Comparison of ENCODE assay signal across 13 cellular contexts in genomic region chr16:88993006-88993787, GRCh38. TPM values are rescaled to one million over a fixed set of nuclear protein-coding genes. Genes with fewer than 3 reads are reported as not detected.
DNase-seq lines count a peak whose midpoint lies in the region; ATAC-seq and TF ChIP-seq lines count a peak whose summit lies in the region.
"Had no signal": no experiment of that assay in that cellular context is flagged by ENCODE, and none has a peak within 500 bp of the region (broad histone marks: within the 10 kb centered on the region; RNA-seq: fewer than 3 reads in every experiment).

No MANE protein-coding gene starts in this region.

- H3K27ac Mint-ChIP-seq in brain = peak overlapping the region in 3 of 5 experiments; percentile 49 to 83 (median 78)
- peak overlapping the region; percentile 81 for H3K27ac Mint-ChIP-seq in stimulated activated naive B cell treated with anti-CD40 and anti-IgM and Interleukin-4, amounts not matched to agents 10 μg/mL and 1 μg/mL and 100 μg/mL, for 72 hours
- H3K27ac Mint-ChIP-seq: activated naive CD4-positive, alpha-beta T cell treated with anti-CD3 and anti-CD28 coated beads, Interleukin-2, amount 50 U/mL, for 24 hours had no signal

- H3K4me1 Mint-ChIP-seq in brain = peaks cover 33% of the 10 kb centered on the region
- H3K4me1 Mint-ChIP-seq in stimulated activated naive B cell treated with anti-CD40 and anti-IgM and Interleukin-4, amounts not matched to agents 10 μg/mL and 1 μg/mL and 100 μg/mL, for 72 hours = peaks cover 6 to 34% of the 10 kb centered on the region in 2 donors

- ATAC-seq in Right ventricle myocardium inferior = no peak
- peak; percentile 63 to 66 for ATAC-seq in stimulated activated naive B cell treated with anti-CD40 and anti-IgM and Interleukin-4, amounts not matched to agents 10 μg/mL and 1 μg/mL and 100 μg/mL, for 72 hours (replicated peaks)
- ATAC-seq in GM18868 (IDR thresholded peaks at IDR 0.05; ENCODE audit: unreplicated experiment) = no peak

- H3K4me1 ChIP-seq in right atrium auricular region = no peaks in the 10 kb centered on the region
- H3K4me1 ChIP-seq: right lobe of liver had no signal

- DNase-seq in Right ventricle myocardium inferior (ENCODE audit: missing footprints) (peak; percentile 41), right atrium auricular region (ENCODE audit: low spot score) (no peak), NCI-H82 treated with DMSO at 0.1 percent for 48 hours (lab: John Stamatoyannopoulos, UW; ENCODE audit: unreplicated experiment) (peak; percentile 35), glomerular visceral epithelial cell (ENCODE audit: extremely low spot score) (no peak), NCI-H748 (lab: John Stamatoyannopoulos, UW; ENCODE audit: unreplicated experiment) (no peak)
- DNase-seq in stimulated activated naive B cell treated with anti-CD40 and anti-IgM and Interleukin-4, amounts not matched to agents 10 μg/mL and 1 μg/mL and 100 μg/mL, for 72 hours = no peak
- DNase-seq: DMS79, right lobe of liver had no signal

- H3K9me3 Mint-ChIP-seq in brain = peaks cover 7 to 15% (median 10%) of the 10 kb centered on the region in 5 experiments
- peaks cover 6% of the 10 kb centered on the region in 2 donors for H3K9me3 Mint-ChIP-seq in stimulated activated naive B cell treated with anti-CD40 and anti-IgM and Interleukin-4, amounts not matched to agents 10 μg/mL and 1 μg/mL and 100 μg/mL, for 72 hours

- no peaks in the 10 kb centered on the region for H3K27me3 ChIP-seq in right atrium auricular region
- H3K27me3 ChIP-seq: right lobe of liver had no signal

- H3K36me3 Mint-ChIP-seq in brain = no peaks in the 10 kb centered on the region
- peaks cover 0 to 4% of the 10 kb centered on the region in 2 donors for H3K36me3 Mint-ChIP-seq in stimulated activated naive B cell treated with anti-CD40 and anti-IgM and Interleukin-4, amounts not matched to agents 10 μg/mL and 1 μg/mL and 100 μg/mL, for 72 hours

- intact Hi-C loops in Right ventricle myocardium inferior (cut with DNase I) = no loop called here

- peaks cover 0 to 16% of the 10 kb centered on the region in 2 donors for H3K9me3 ChIP-seq in right atrium auricular region
- H3K9me3 ChIP-seq: right lobe of liver had no signal

- TF ChIP-seq CTCF in right atrium auricular region (IDR thresholded peaks at IDR 0.05) (no peak), brain (conservative IDR thresholded peaks at IDR 0.05) (no peak)

- peaks cover 7% of the 10 kb centered on the region for H3K27me3 Mint-ChIP-seq in brain
- peaks cover 0 to 4% of the 10 kb centered on the region in 2 donors for H3K27me3 Mint-ChIP-seq in stimulated activated naive B cell treated with anti-CD40 and anti-IgM and Interleukin-4, amounts not matched to agents 10 μg/mL and 1 μg/mL and 100 μg/mL, for 72 hours
- H3K27me3 Mint-ChIP-seq: activated naive CD4-positive, alpha-beta T cell treated with anti-CD3 and anti-CD28 coated beads, Interleukin-2, amount 50 U/mL, for 24 hours had no signal

- H3K27ac ChIP-seq in right atrium auricular region = no peak overlapping the region
- H3K27ac ChIP-seq: right lobe of liver, SK-N-MC, thoracic aorta had no signal

- no peak overlapping the region for H3K4me3 Mint-ChIP-seq in brain
- H3K4me3 Mint-ChIP-seq in stimulated activated naive B cell treated with anti-CD40 and anti-IgM and Interleukin-4, amounts not matched to agents 10 μg/mL and 1 μg/mL and 100 μg/mL, for 72 hours = peak overlapping the region; percentile 44 to 46
- H3K4me3 Mint-ChIP-seq: activated naive CD4-positive, alpha-beta T cell treated with anti-CD3 and anti-CD28 coated beads, Interleukin-2, amount 50 U/mL, for 24 hours had no signal

- no peak overlapping the region for H3K4me3 ChIP-seq in right atrium auricular region
- H3K4me3 ChIP-seq: right lobe of liver, SK-N-MC, thoracic aorta had no signal

- H3K36me3 ChIP-seq in right atrium auricular region = no peaks in the 10 kb centered on the region
- H3K36me3 ChIP-seq: right lobe of liver, thoracic aorta had no signal

RNA-seq across cellular contexts. Expression of gene CBFA2T3, which starts 16.2 kb away (rescaled TPM):
- total RNA-seq in Right ventricle myocardium inferior (11.1 TPM), right atrium auricular region (1 to 10 TPM; 1.1 to 2.6 TPM)
- polyA plus RNA-seq in brain (ENCODE audit: insufficient read depth, low read depth, low replicate concordance) = 17.6 TPM

Comparison
In these comparisons a context has a peak if more than half of its experiments do, and no peak if none do; other contexts are left out.
1. DNase-seq: peak in Right ventricle myocardium inferior (single experiment) and NCI-H82 treated with DMSO at 0.1 percent for 48 hours (single experiment); none in right atrium auricular region (single experiment), stimulated activated naive B cell treated with anti-CD40 and anti-IgM and Interleukin-4, amounts not matched to agents 10 μg/mL and 1 μg/mL and 100 μg/mL, for 72 hours (single experiment), glomerular visceral epithelial cell (single experiment) and NCI-H748 (single experiment).
2. ATAC-seq: peak in stimulated activated naive B cell treated with anti-CD40 and anti-IgM and Interleukin-4, amounts not matched to agents 10 μg/mL and 1 μg/mL and 100 μg/mL, for 72 hours (2 of 2); none in Right ventricle myocardium inferior (single experiment) and GM18868 (single experiment).
3. H3K4me3 Mint-ChIP-seq: peak in stimulated activated naive B cell treated with anti-CD40 and anti-IgM and Interleukin-4, amounts not matched to agents 10 μg/mL and 1 μg/mL and 100 μg/mL, for 72 hours (2 of 2); none in brain (0 of 5).